1 cellular context compared by ENCODE assay signal in genomic region chr10:27784272-27784671, GRCh38.
TF ChIP-seq lines count a peak whose summit lies in the region.

No MANE protein-coding gene starts in this region.

TF ChIP-seq in HCT116, 20 proteins besides CTCF, POLR2A, EP300 and RAD21:
- TF ChIP-seq ELF1 (IDR thresholded peaks at IDR 0.05; ENCODE audit: borderline replicate concordance, low read depth) (no peak), CEBPB (IDR thresholded peaks at IDR 0.05; ENCODE audit: low read depth) (no peak), REST (IDR thresholded peaks at IDR 0.05; ENCODE audit: low read depth) (no peak), ZBTB33 (IDR thresholded peaks at IDR 0.05; ENCODE audit: extremely low read depth, insufficient replicate concordance, low read length) (no peak), TCF7L2 (IDR thresholded peaks at IDR 0.05; ENCODE audit: borderline replicate concordance, extremely low read depth, insufficient read depth, insufficient read length) (no peak), POLR2AphosphoS5 (IDR thresholded peaks at IDR 0.05; ENCODE audit: low read depth, low read length) (no peak), JUND (IDR thresholded peaks at IDR 0.05) (no peak), SP1 (IDR thresholded peaks at IDR 0.05; ENCODE audit: low read depth) (no peak), MAX (IDR thresholded peaks at IDR 0.05) (no peak), EZH2 (IDR thresholded peaks at IDR 0.05) (no peak), SIN3A (IDR thresholded peaks at IDR 0.05; ENCODE audit: low read depth) (no peak), FOSL1 (IDR thresholded peaks at IDR 0.05; ENCODE audit: low read depth) (no peak), YY1 (IDR thresholded peaks at IDR 0.05; ENCODE audit: extremely low read depth, insufficient replicate concordance, low read depth, low read length) (no peak), EGR1 (IDR thresholded peaks at IDR 0.05; ENCODE audit: low read depth) (no peak), SRF (IDR thresholded peaks at IDR 0.05; ENCODE audit: low read depth) (no peak), ZNF274 (IDR thresholded peaks at IDR 0.05; ENCODE audit: low read depth, low read length) (no peak), CBX3 (IDR thresholded peaks at IDR 0.05; ENCODE audit: low read depth) (no peak), ATF3 (IDR thresholded peaks at IDR 0.05) (no peak)
